Comparison of ENCODE assay signal across 8 cellular contexts in genomic region chr17:75785016-75785769, GRCh38.
DNase-seq lines count a peak whose midpoint lies in the region; ATAC-seq and TF ChIP-seq lines count a peak whose summit lies in the region.

No MANE protein-coding gene starts in this region.

- H3K27ac Mint-ChIP-seq in memory B cell = peak overlapping the region; percentile 100

- ATAC-seq in GM18867 (IDR thresholded peaks at IDR 0.05; ENCODE audit: unreplicated experiment) (peak; percentile 59), HG03103 (IDR thresholded peaks at IDR 0.05; ENCODE audit: low read depth, unreplicated experiment) (peak; percentile 3), memory B cell (ENCODE audit: low read depth) (peak; percentile 67)

- no peaks in the 10 kb centered on the region for H3K9me3 Mint-ChIP-seq in memory B cell

- H3K4me1 Mint-ChIP-seq in memory B cell = peaks cover 17% of the 10 kb centered on the region

- peak overlapping the region; percentile 94 for H3K4me3 Mint-ChIP-seq in memory B cell

- H3K27me3 Mint-ChIP-seq in memory B cell = no peaks in the 10 kb centered on the region

- TF ChIP-seq CTCF in AG09319 (IDR thresholded peaks at IDR 0.05; ENCODE audit: low read depth, low read length) = no peak

- DNase-seq in AG09319 (ENCODE audit: extremely low read depth, low read depth) (peak; percentile 81), NCI-H446 (lab: John Stamatoyannopoulos, UW) (peak; percentile 94 to 95), memory B cell (ENCODE audit: low spot score in 2 of 2) (peak; percentile 87 to 90)
- DNase-seq in activated CD4-positive, alpha-beta T cell treated with anti-CD3 and anti-CD28 coated beads for 48 hours = peak; percentile 93
- DNase-seq in effector CD4-positive, alpha-beta T cell = peak; percentile 83
- DNase-seq in stimulated activated CD4-positive, alpha-beta T cell treated with anti-CD3 and anti-CD28 coated beads, TNF-alpha, amount 100 ng/mL, for 48 hours (ENCODE audit: low read depth in 3 of 3) = peak; percentile 74 to 87 (median 81)

- no peaks in the 10 kb centered on the region for H3K36me3 Mint-ChIP-seq in memory B cell

Comparison
In these comparisons a context has a peak if more than half of its experiments do, and no peak if none do; other contexts are left out.
1. Peak in every context shown above with its lines: DNase-seq and ATAC-seq.
2. ATAC-seq: peak in every context shown above with its lines; median percentile 67 in memory B cell; 59 in GM18867; 3 in HG03103.